34 cellular contexts compared by ENCODE assay signal in genomic region chr22:47609653-47610052, GRCh38.
"Had no signal": no experiment of that assay in that cellular context is flagged by ENCODE, and none has a peak within 500 bp of the region (broad histone marks: within the 10 kb centered on the region; RNA-seq: fewer than 3 reads in every experiment).

No MANE protein-coding gene starts in this region.

- H3K4me3 Mint-ChIP-seq: activated B cell treated with CpG ODN at 0.5 μM for 24 hours; activated CD4-positive, alpha-beta memory T cell treated with anti-CD3 and anti-CD28 coated beads for 36 hours; activated naive CD4-positive, alpha-beta T cell treated with anti-CD3 and anti-CD28 coated beads, Interleukin-2, amount 10 ng/mL, durations not matched to agents 7 days and 5 days; activated naive CD8-positive, alpha-beta T cell; activated T-cell treated with anti-CD3 and anti-CD28 coated beads, Interleukin-2, amount 50 U/mL, for 4 hours; activated T-helper 1 cell treated with anti-CD3 and anti-CD28 coated beads, Interleukin-12 subunit alpha, Interleukin-12 subunit beta, Interleukin-2, Interleukin-4 antibody, amounts not matched to agents 30 ng/mL and 10 ng/mL and 1 ng/mL, durations not matched to agents 14 hours and 24 hours and 36 hours; central memory CD8-positive, alpha-beta T cell had no signal

- H3K4me1 Mint-ChIP-seq: activated B cell treated with CpG ODN at 0.5 μM for 24 hours; activated naive CD4-positive, alpha-beta T cell treated with anti-CD3 and anti-CD28 coated beads, Interleukin-2, amount 10 ng/mL, durations not matched to agents 7 days and 5 days; central memory CD8-positive, alpha-beta T cell had no signal

- H3K27ac ChIP-seq: ascending aorta, cardiac muscle cell, Peyer's patch, RWPE1, VCaP had no signal

- H3K27ac Mint-ChIP-seq: activated B cell treated with CpG ODN at 0.5 μM for 24 hours; activated CD4-positive, alpha-beta memory T cell treated with anti-CD3 and anti-CD28 coated beads for 36 hours; activated naive CD4-positive, alpha-beta T cell treated with anti-CD3 and anti-CD28 coated beads, Interleukin-2, amount 10 ng/mL, durations not matched to agents 7 days and 5 days; activated naive CD8-positive, alpha-beta T cell; activated T-helper 1 cell treated with anti-CD3 and anti-CD28 coated beads, Interleukin-12 subunit alpha, Interleukin-12 subunit beta, Interleukin-2, Interleukin-4 antibody, amounts not matched to agents 30 ng/mL and 10 ng/mL and 1 ng/mL, durations not matched to agents 14 hours and 24 hours and 36 hours had no signal

- H3K27me3 Mint-ChIP-seq: activated CD4-positive, alpha-beta memory T cell treated with anti-CD3 and anti-CD28 coated beads for 36 hours; activated naive CD4-positive, alpha-beta T cell treated with anti-CD3 and anti-CD28 coated beads, Interleukin-2, amount 10 ng/mL, durations not matched to agents 7 days and 5 days had no signal

- H3K9me3 ChIP-seq: ascending aorta, Peyer's patch had no signal

- H3K4me3 ChIP-seq: ascending aorta, cardiac muscle cell, Peyer's patch had no signal

- H3K4me1 ChIP-seq: ascending aorta, Peyer's patch had no signal

- ATAC-seq: activated T-cell treated with anti-CD3 and anti-CD28 coated beads, Interleukin-2, amount 50 U/mL, for 4 hours; PC-3 had no signal

- H3K36me3 ChIP-seq: ascending aorta, cardiac muscle cell, Peyer's patch had no signal

- H3K27me3 ChIP-seq: ascending aorta, cardiac muscle cell, Peyer's patch had no signal

- H3K9me3 Mint-ChIP-seq: activated B cell treated with CpG ODN at 0.5 μM for 24 hours; activated CD4-positive, alpha-beta memory T cell treated with anti-CD3 and anti-CD28 coated beads for 36 hours; activated naive CD4-positive, alpha-beta T cell treated with anti-CD3 and anti-CD28 coated beads, Interleukin-2, amount 10 ng/mL, durations not matched to agents 7 days and 5 days; activated T-helper 1 cell treated with anti-CD3 and anti-CD28 coated beads, Interleukin-12 subunit alpha, Interleukin-12 subunit beta, Interleukin-2, Interleukin-4 antibody, amounts not matched to agents 30 ng/mL and 10 ng/mL and 1 ng/mL, durations not matched to agents 14 hours and 24 hours and 36 hours had no signal

- H3K36me3 Mint-ChIP-seq: activated CD4-positive, alpha-beta memory T cell treated with anti-CD3 and anti-CD28 coated beads for 36 hours; activated naive CD4-positive, alpha-beta T cell treated with anti-CD3 and anti-CD28 coated beads, Interleukin-2, amount 10 ng/mL, durations not matched to agents 7 days and 5 days; activated naive CD8-positive, alpha-beta T cell had no signal

- DNase-seq: activated B cell treated with CpG ODN at 0.5 μM for 24 hours; activated CD4-positive, alpha-beta memory T cell treated with anti-CD3 and anti-CD28 coated beads for 36 hours; activated CD4-positive, alpha-beta T cell treated with anti-CD3 and anti-CD28 coated beads for 4 hours; activated CD4-positive, alpha-beta T cell treated with anti-CD3 and anti-CD28 coated beads, Interleukin-2, amount 50 U/mL, for 1 hour; activated CD4-positive, CD25-positive, alpha-beta regulatory T cell treated with anti-CD3 and anti-CD28 coated beads, Interleukin-2, amount 50 U/mL, for 72 hours; activated CD8-positive, alpha-beta memory T cell treated with anti-CD3 and anti-CD28 coated beads, Interleukin-2, amount 50 U/mL, for 4 hours; activated effector memory CD4-positive, alpha-beta T cell treated with Interleukin-2 at 50 U/mL for 16 hours; activated naive CD4-positive, alpha-beta T cell treated with anti-CD3 and anti-CD28 coated beads, Interleukin-2, amount 10 ng/mL, durations not matched to agents 7 days and 5 days; activated T-cell treated with anti-CD3 and anti-CD28 coated beads for 4 hours; activated T-cell treated with anti-CD3 and anti-CD28 coated beads, Interleukin-2, amount 50 U/mL, for 4 hours; amygdala; Karpas-422; NCI-H1105; NCI-H1417 treated with DMSO at 0.1 percent for 48 hours; NCI-H187 treated with DMSO at 0.1 percent for 48 hours; NCI-H2081; NCI-H2171 treated with DMSO at 0.1 percent for 48 hours; NCI-H226; NCI-H446 treated with DMSO at 0.1 percent for 48 hours; NCI-H524; PC-3; Right ventricle myocardium superior; SW 1271; T-helper 1 cell; T-helper 2 cell; T-helper 9 cell had no signal
